ENCODE assay signal across 16 cellular contexts in the genomic region with DNA sequence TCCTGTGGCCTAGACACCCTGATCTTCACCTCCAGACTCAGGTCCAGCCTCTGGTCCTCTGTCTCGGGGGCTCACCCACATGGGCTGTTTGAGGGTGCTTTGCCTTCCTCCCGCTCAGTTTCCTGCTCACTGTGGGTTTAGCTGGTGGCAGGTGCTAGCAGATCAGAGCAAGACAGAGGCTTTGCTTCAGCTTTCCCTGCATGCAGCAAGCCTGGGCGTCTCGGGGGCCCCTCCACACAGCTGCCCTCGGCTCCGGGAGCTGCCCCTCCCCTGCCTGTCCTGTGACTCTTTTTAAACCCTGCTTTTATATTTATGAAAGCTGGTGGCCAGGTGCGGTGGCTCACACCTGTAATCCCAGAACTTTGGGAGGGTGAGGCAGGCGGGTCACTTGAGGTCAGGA.
"Had no signal": no experiment of that assay in that cellular context is flagged by ENCODE, and none has a peak within 500 bp of the region (broad histone marks: within the 10 kb centered on the region; RNA-seq: fewer than 3 reads in every experiment).

No MANE protein-coding gene starts in this region.

- ATAC-seq: lower lobe of right lung; stimulated activated effector memory CD8-positive, alpha-beta T cell treated with anti-CD3 and anti-CD28 coated beads, Interleukin-12 subunit alpha, Interleukin-12 subunit beta, amount 100 ng/mL, for 72 hours had no signal

- H3K4me3 Mint-ChIP-seq: mesothelial cell of epicardium; stimulated activated effector memory CD8-positive, alpha-beta T cell treated with anti-CD3 and anti-CD28 coated beads, Interleukin-12 subunit alpha, Interleukin-12 subunit beta, amount 100 ng/mL, for 72 hours had no signal

- H3K36me3 ChIP-seq: lower lobe of right lung, tibial artery, vagina had no signal

- H3K4me1 ChIP-seq: parathyroid adenoma, tibial artery had no signal

- H3K9me3 ChIP-seq: lower lobe of right lung, tibial artery, vagina had no signal

- H3K27me3 ChIP-seq: vagina had no signal

- H3K4me3 ChIP-seq: coronary artery, lower lobe of right lung, tibial artery, vagina had no signal

- H3K9me3 Mint-ChIP-seq: mesothelial cell of epicardium; stimulated activated effector memory CD8-positive, alpha-beta T cell treated with anti-CD3 and anti-CD28 coated beads, Interleukin-12 subunit alpha, Interleukin-12 subunit beta, amount 100 ng/mL, for 72 hours had no signal

- DNase-seq: activated CD4-positive, alpha-beta T cell treated with anti-CD3 and anti-CD28 coated beads, Interleukin-2, amount 50 U/mL, for 4 hours; activated CD4-positive, CD25-positive, alpha-beta regulatory T cell treated with anti-CD3 and anti-CD28 coated beads, Interleukin-2, amount 50 U/mL, for 72 hours; activated naive CD4-positive, alpha-beta T cell; activated T-cell treated with anti-CD3 and anti-CD28 coated beads, Interleukin-2, amount 50 U/mL, for 48 hours; caudate nucleus; effector CD4-positive, alpha-beta T cell; kidney glomerular epithelial cell; retina; small intestine had no signal

- H3K36me3 Mint-ChIP-seq: mesothelial cell of epicardium; stimulated activated effector memory CD8-positive, alpha-beta T cell treated with anti-CD3 and anti-CD28 coated beads, Interleukin-12 subunit alpha, Interleukin-12 subunit beta, amount 100 ng/mL, for 72 hours had no signal

- H3K27ac ChIP-seq: coronary artery, lower lobe of right lung, parathyroid adenoma, tibial artery, vagina had no signal
